Comparison of ENCODE assay signal across 9 cellular contexts in the genomic region with DNA sequence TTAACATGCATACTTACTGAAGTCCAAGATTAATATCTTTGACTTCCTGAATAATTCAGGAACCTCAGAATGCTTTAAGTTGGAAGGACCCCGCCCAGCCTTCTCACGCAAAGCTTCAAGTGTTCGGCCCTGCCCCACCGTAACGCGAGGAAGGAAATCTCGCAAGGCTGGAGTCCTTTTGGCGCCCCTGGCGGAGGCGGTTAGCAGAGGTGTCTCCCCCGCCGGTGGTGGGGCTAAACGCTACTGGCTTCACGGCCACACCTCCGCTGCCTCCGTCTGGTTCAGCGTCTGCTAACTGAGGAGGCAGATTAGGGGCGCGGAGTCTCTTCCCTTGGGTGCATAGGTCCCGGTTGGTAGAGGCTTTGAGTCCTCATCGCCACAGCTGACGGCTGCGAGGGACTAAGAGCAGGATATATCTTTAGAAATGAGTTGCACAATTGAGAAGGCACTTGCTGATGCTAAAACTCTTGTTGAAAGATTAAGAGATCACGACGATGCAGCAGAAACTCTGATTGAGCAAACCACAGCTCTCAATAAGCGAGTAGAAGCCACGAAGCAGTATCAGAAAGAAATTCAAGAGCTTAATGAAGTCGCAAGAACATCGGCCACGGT. TPM values are rescaled to one million over a fixed set of nuclear protein-coding genes. Genes with fewer than 3 reads are reported as not detected.
A peak's percentile ranks its signal among the peaks of the same experiment; 100 is the strongest.
DNase-seq lines count a peak whose midpoint lies in the region; ATAC-seq and TF ChIP-seq lines count a peak whose summit lies in the region.
"Had no signal": no experiment of that assay in that cellular context is flagged by ENCODE, and none has a peak within 500 bp of the region (broad histone marks: within the 10 kb centered on the region; RNA-seq: fewer than 3 reads in every experiment).

No MANE protein-coding gene starts in this region.

- no peaks in the 10 kb centered on the region for H3K9me2 ChIP-seq in PC-3 (replicated peaks; ENCODE audit: low read length)

- H3K9me3 Mint-ChIP-seq in WTC11 = no peaks in the 10 kb centered on the region
- no peaks in the 10 kb centered on the region for H3K9me3 Mint-ChIP-seq in activated naive CD4-positive, alpha-beta T cell treated with anti-CD3 and anti-CD28 coated beads, Interleukin-2, amount 50 U/mL, for 24 hours
- no peaks in the 10 kb centered on the region for H3K9me3 Mint-ChIP-seq in naive thymus-derived CD8-positive, alpha-beta T cell

- no peak overlapping the region for H3K27ac ChIP-seq in testis
- H3K27ac ChIP-seq in PC-3 (ENCODE audit: low read length) = no peak overlapping the region

- no peaks in the 10 kb centered on the region for H3K4me1 ChIP-seq in testis
- H3K4me1 ChIP-seq in PC-3 (ENCODE audit: insufficient read depth, low read length) = no peaks in the 10 kb centered on the region

- H3K36me3 ChIP-seq in testis (ENCODE audit: low read depth, missing control alignments) = no peaks in the 10 kb centered on the region
- no peaks in the 10 kb centered on the region for H3K36me3 ChIP-seq in PC-3 (ENCODE audit: low read depth, low read length)

- H2AFZ ChIP-seq in PC-3 (ENCODE audit: low read length) = no peak overlapping the region

- peaks cover 6% of the 10 kb centered on the region; the same call in 1 of the 2 replicates for H4K20me1 ChIP-seq in PC-3 (ENCODE audit: low read length)

- TF ChIP-seq CTCF in WTC11 (IDR thresholded peaks at IDR 0.05) (peak; percentile 28; the same call in 1 of the 2 replicates), testis (IDR thresholded peaks at IDR 0.05) (no peak), PC-3 (conservative IDR thresholded peaks at IDR 0.05; ENCODE audit: low read depth, low read length) (no peak)

- H3K4me2 ChIP-seq in PC-3 (ENCODE audit: low read length) = no peak overlapping the region

- H3K4me3 ChIP-seq in testis = peak overlapping the region in 1 of 2 donors; percentile 36
- H3K4me3 ChIP-seq in PC-3 (ENCODE audit: low read length) = no peak overlapping the region

- H3K9ac ChIP-seq in PC-3 (ENCODE audit: low read length) = no peak overlapping the region

- intact Hi-C loops in testis (cut with DNase I; ENCODE audit: low total_unique reads) (no loop called here), PC-3 (cut with micrococcal nuclease) (no loop called here)

- no peaks in the 10 kb centered on the region for H3K27me3 Mint-ChIP-seq in WTC11 (ENCODE audit: low read depth)
- no peaks in the 10 kb centered on the region for H3K27me3 Mint-ChIP-seq in activated naive CD4-positive, alpha-beta T cell treated with anti-CD3 and anti-CD28 coated beads, Interleukin-2, amount 50 U/mL, for 24 hours
- peaks cover 0 to 3% (median 0%) of the 10 kb centered on the region in 5 donors for H3K27me3 Mint-ChIP-seq in naive thymus-derived CD8-positive, alpha-beta T cell

- H3K4me3 Mint-ChIP-seq in WTC11 = peak overlapping the region; percentile 33
- H3K4me3 Mint-ChIP-seq in activated naive CD4-positive, alpha-beta T cell treated with anti-CD3 and anti-CD28 coated beads, Interleukin-2, amount 50 U/mL, for 24 hours = peak overlapping the region; percentile 31
- peak overlapping the region; percentile 24 to 75 (median 56) for H3K4me3 Mint-ChIP-seq in naive thymus-derived CD8-positive, alpha-beta T cell

- H3K9me3 ChIP-seq in testis (no peaks in the 10 kb centered on the region), PC-3 (ENCODE audit: low read length) (no peaks in the 10 kb centered on the region)

- peak; percentile 99 for ATAC-seq in WTC11
- ATAC-seq in naive thymus-derived CD8-positive, alpha-beta T cell = peak; percentile 99 to 100
- no peak for ATAC-seq in PC-3

- 0 out of 2 replicates have a peak, but pooled peaks cover 2% of the 10 kb centered on the region for H3K36me3 Mint-ChIP-seq in WTC11
- H3K36me3 Mint-ChIP-seq in activated naive CD4-positive, alpha-beta T cell treated with anti-CD3 and anti-CD28 coated beads, Interleukin-2, amount 50 U/mL, for 24 hours = no peaks in the 10 kb centered on the region
- H3K36me3 Mint-ChIP-seq in naive thymus-derived CD8-positive, alpha-beta T cell = peaks cover 0 to 2% (median 0%) of the 10 kb centered on the region in 3 donors

- WGBS in testis, 2 donors = 64 to 68% methylated on average over 24 to 25 of the region's 30 CpGs

- peak; percentile 91 for DNase-seq in WTC11 (ENCODE audit: low spot score)
- peak; percentile 40 to 82 (median 60) for DNase-seq in naive thymus-derived CD8-positive, alpha-beta T cell
- DNase-seq in testis = peak; percentile 46
- DNase-seq in globus pallidus (ENCODE audit: low spot score) = no peak
- DNase-seq in PC-3 = no peak
- no peak for DNase-seq in epidermal melanocyte (ENCODE audit: insufficient read length, low spot score)
- DNase-seq in dermis blood vessel endothelial cell = no peak

- CTCF ChIA-PET in WTC11 (lab: Charles Lee) (interaction anchor here (0.5 to 3.1 kb wide), 21 partner anchors 9 to 249 kb away, joined by 3 to 23 read pairs (median 5); partner anchors contain the start of gene SPATS2), PC-3 (lab: Charles Lee) (no interaction called here)

- peaks cover 49% of the 10 kb centered on the region for H3K79me2 ChIP-seq in PC-3 (ENCODE audit: low read length)

- POLR2A ChIA-PET in WTC11 (lab: Charles Lee) (interaction anchor here (1.0 to 1.4 kb wide), 2 partner anchors 8 to 22 kb away, joined by 3 to 7 read pairs; partner anchors contain the start of gene SPATS2), PC-3 (lab: Charles Lee; ENCODE audit: unreplicated experiment) (no interaction called here)
- POLR2A ChIA-PET in naive thymus-derived CD8-positive, alpha-beta T cell (lab: Charles Lee) = interaction anchor here (0.6 to 1.5 kb wide), 2 partner anchors 23 to 24 kb away, joined by 3 to 4 read pairs; no protein-coding TSS in a partner anchor

- H3K27ac Mint-ChIP-seq in WTC11 = peak overlapping the region; percentile 80
- H3K27ac Mint-ChIP-seq in activated naive CD4-positive, alpha-beta T cell treated with anti-CD3 and anti-CD28 coated beads, Interleukin-2, amount 50 U/mL, for 24 hours = no peak overlapping the region
- H3K27ac Mint-ChIP-seq in naive thymus-derived CD8-positive, alpha-beta T cell = peak overlapping the region in 2 of 10 donors; percentile 7 to 40

- no TSS peak for BruUV-seq in PC-3 (replicated peaks; lab: Mats Ljungman, UMichigan)

- no peak for TF ChIP-seq POLR2A in testis (IDR thresholded peaks at IDR 0.05)

- H3K4me1 Mint-ChIP-seq in WTC11 = peaks cover 9% of the 10 kb centered on the region
- H3K4me1 Mint-ChIP-seq in activated naive CD4-positive, alpha-beta T cell treated with anti-CD3 and anti-CD28 coated beads, Interleukin-2, amount 50 U/mL, for 24 hours = no peaks in the 10 kb centered on the region
- peaks cover 0 to 8% (median 3%) of the 10 kb centered on the region in 4 donors for H3K4me1 Mint-ChIP-seq in naive thymus-derived CD8-positive, alpha-beta T cell

- H3F3A ChIP-seq in PC-3 (ENCODE audit: low read length, unreplicated experiment) = no peaks in the 10 kb centered on the region

- H3K27me3 ChIP-seq in testis = no peaks in the 10 kb centered on the region
- no peaks in the 10 kb centered on the region for H3K27me3 ChIP-seq in PC-3 (ENCODE audit: low read length)

TF ChIP-seq in WTC11, 78 proteins besides CTCF, POLR2A, EP300 and RAD21:
- TF ChIP-seq, protein P1, sequence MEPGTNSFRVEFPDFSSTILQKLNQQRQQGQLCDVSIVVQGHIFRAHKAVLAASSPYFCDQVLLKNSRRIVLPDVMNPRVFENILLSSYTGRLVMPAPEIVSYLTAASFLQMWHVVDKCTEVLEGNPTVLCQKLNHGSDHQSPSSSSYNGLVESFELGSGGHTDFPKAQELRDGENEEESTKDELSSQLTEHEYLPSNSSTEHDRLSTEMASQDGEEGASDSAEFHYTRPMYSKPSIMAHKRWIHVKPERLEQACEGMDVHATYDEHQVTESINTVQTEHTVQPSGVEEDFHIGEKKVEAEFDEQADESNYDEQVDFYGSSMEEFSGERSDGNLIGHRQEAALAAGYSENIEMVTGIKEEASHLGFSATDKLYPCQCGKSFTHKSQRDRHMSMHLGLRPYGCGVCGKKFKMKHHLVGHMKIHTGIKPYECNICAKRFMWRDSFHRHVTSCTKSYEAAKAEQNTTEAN (CRISPR knock-in tag; IDR thresholded peaks at IDR 0.05) = no peak
- TF ChIP-seq, protein P2, sequence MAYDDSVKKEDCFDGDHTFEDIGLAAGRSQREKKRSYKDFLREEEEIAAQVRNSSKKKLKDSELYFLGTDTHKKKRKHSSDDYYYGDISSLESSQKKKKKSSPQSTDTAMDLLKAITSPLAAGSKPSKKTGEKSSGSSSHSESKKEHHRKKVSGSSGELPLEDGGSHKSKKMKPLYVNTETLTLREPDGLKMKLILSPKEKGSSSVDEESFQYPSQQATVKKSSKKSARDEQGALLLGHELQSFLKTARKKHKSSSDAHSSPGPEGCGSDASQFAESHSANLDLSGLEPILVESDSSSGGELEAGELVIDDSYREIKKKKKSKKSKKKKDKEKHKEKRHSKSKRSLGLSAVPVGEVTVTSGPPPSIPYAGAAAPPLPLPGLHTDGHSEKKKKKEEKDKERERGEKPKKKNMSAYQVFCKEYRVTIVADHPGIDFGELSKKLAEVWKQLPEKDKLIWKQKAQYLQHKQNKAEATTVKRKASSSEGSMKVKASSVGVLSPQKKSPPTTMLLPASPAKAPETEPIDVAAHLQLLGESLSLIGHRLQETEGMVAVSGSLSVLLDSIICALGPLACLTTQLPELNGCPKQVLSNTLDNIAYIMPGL (CRISPR knock-in tag; IDR thresholded peaks at IDR 0.05) = peak; percentile 56; the same call in 1 of the 2 replicates

RNA-seq across cellular contexts. Expression of gene SPATS2, which starts 21.9 kb away (rescaled TPM):
- total RNA-seq in WTC11 (2021) (25.9 to 26.9 TPM (median 26.5 TPM) in 3 replicates), testis (10 to 100 TPM; 47.1 to 65.0 TPM), PC-3 (2014; rRNA removed) (27.0 and 29.0 TPM in 2 replicates), dermis blood vessel endothelial cell (23.0 and 30.2 TPM in 2 replicates)
- total RNA-seq in naive thymus-derived CD8-positive, alpha-beta T cell = 1 to 10 TPM; 5.9 to 6.3 TPM
- 1 to 10 TPM; 2.7 to 5.7 (median 3.9) TPM for polyA plus RNA-seq in naive thymus-derived CD8-positive, alpha-beta T cell
- 67.5 TPM for polyA plus RNA-seq in testis (ENCODE audit: insufficient read depth, low read depth, low replicate concordance)

RNA-seq across cellular contexts. Expression of gene DNAJC22, which starts 42.5 kb away (rescaled TPM):
- total RNA-seq in WTC11 (2021) (0.14 to 0.24 TPM (median 0.23 TPM) in 3 replicates), testis (1 to 10 TPM in 1 of 2 donors, under 1 TPM in 1; 0.87 to 1.1 TPM), PC-3 (2014; rRNA removed) (12.9 and 16.8 TPM in 2 replicates), dermis blood vessel endothelial cell (0.85 and 1.1 TPM in 2 replicates)
- not detected for total RNA-seq in naive thymus-derived CD8-positive, alpha-beta T cell
- not detected for polyA plus RNA-seq in naive thymus-derived CD8-positive, alpha-beta T cell
- polyA plus RNA-seq in testis (ENCODE audit: insufficient read depth, low read depth, low replicate concordance) = 3.5 TPM

RNA-seq across cellular contexts. Expression of gene C1QL4, which starts 52.2 kb away (rescaled TPM):
- total RNA-seq in WTC11 (2021) (0.92 to 1.2 TPM (median 1.2 TPM) in 3 replicates), testis (1 to 10 TPM; 3.3 to 5.5 TPM), PC-3 (2014; rRNA removed) (5.3 and 6.9 TPM in 2 replicates), dermis blood vessel endothelial cell (under 0.01 TPM in 1 of 2 replicates, not detected in the other)
- not detected for total RNA-seq in naive thymus-derived CD8-positive, alpha-beta T cell
- polyA plus RNA-seq in naive thymus-derived CD8-positive, alpha-beta T cell = not detected
- 2.9 TPM for polyA plus RNA-seq in testis (ENCODE audit: insufficient read depth, low read depth, low replicate concordance)
- total RNA-seq: epithelial cell of proximal tubule had no signal

Comparison
In these comparisons a context has a peak if more than half of its experiments do, and no peak if none do; other contexts are left out.
1. DNase-seq: peak in WTC11 (single experiment), naive thymus-derived CD8-positive, alpha-beta T cell (10 of 10) and testis (single experiment); none in globus pallidus (single experiment), PC-3 (single experiment), epidermal melanocyte (single experiment) and dermis blood vessel endothelial cell (single experiment).
2. Peak in every context shown above with its lines, with median percentiles within 50 percentile points of each other: H3K4me3 Mint-ChIP-seq.